ENCODE assay signal across 26 cellular contexts in the genomic region with DNA sequence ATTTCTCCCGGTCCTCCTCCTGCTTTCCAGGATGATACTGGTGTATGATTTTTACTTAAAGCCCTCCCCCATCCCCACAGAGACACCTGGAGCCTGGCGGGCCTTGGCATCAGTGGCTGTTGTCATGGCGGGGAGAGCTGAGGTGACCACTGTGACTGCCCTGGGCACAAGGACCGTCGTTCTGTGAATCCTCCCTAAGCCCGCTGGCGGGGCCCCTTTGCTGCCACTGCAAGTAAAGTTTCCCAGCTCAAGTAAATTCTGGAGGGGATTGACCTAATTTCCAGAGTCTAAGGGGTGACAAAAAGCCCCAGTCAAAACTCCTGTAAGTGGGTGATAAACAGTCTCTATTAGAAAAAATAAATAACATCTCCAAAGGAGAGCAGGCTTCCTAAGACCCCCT.
"Had no signal": no experiment of that assay in that cellular context is flagged by ENCODE, and none has a peak within 500 bp of the region (broad histone marks: within the 10 kb centered on the region; RNA-seq: fewer than 3 reads in every experiment).

No MANE protein-coding gene starts in this region.

- DNase-seq: activated CD4-positive, alpha-beta memory T cell treated with anti-CD3 and anti-CD28 coated beads for 36 hours; activated CD4-positive, alpha-beta T cell treated with anti-CD3 and anti-CD28 coated beads, Interleukin-2, amount 10 ng/mL, durations not matched to agents 24 days and 14 days; activated CD8-positive, alpha-beta memory T cell treated with anti-CD3 and anti-CD28 coated beads, Interleukin-2, amount 50 U/mL, for 4 hours; activated effector memory CD4-positive, alpha-beta T cell treated with anti-CD3 and anti-CD28 coated beads, Interleukin-2, amount 50 U/mL, for 16 hours; activated naive CD4-positive, alpha-beta T cell treated with anti-CD3 and anti-CD28 coated beads for 36 hours; activated naive CD8-positive, alpha-beta T cell treated with anti-CD3 and anti-CD28 coated beads for 36 hours; activated T-cell treated with anti-CD3 and anti-CD28 coated beads, Interleukin-2, amount 50 U/mL, for 1 hour; adrenal gland; central memory CD4-positive, alpha-beta T cell; gastrocnemius medialis; glutamatergic neuron; left cardiac atrium; left ventricle myocardium superior; naive B cell; nephron progenitor cell; right lobe of liver; stimulated activated CD4-positive, alpha-beta T cell treated with anti-CD3 and anti-CD28 coated beads, Interleukin-2, amount 100 ng/mL, for 48 hours; stimulated activated naive CD4-positive, alpha-beta T cell treated with Interleukin-2 at 50 U/mL for 16 hours; testis; uterus had no signal

- H3K4me1 Mint-ChIP-seq: activated CD4-positive, alpha-beta T cell treated with anti-CD3 and anti-CD28 coated beads, Interleukin-2, amount 10 ng/mL, durations not matched to agents 24 days and 14 days; naive B cell had no signal

- H3K27me3 ChIP-seq: gastrocnemius medialis, testis had no signal

- H3K9me3 Mint-ChIP-seq: activated CD4-positive, alpha-beta T cell treated with anti-CD3 and anti-CD28 coated beads, Interleukin-2, amount 10 ng/mL, durations not matched to agents 24 days and 14 days; activated T-helper 1 cell treated with anti-CD3 and anti-CD28 coated beads, Interleukin-12 subunit alpha, Interleukin-12 subunit beta, Interleukin-2, Interleukin-4 antibody, amounts not matched to agents 30 ng/mL and 10 ng/mL and 1 ng/mL, durations not matched to agents 14 hours and 24 hours and 36 hours; type B pancreatic cell had no signal

- ATAC-seq: activated CD4-positive, CD25-positive, alpha-beta regulatory T cell treated with anti-CD3 and anti-CD28 coated beads, Interleukin-2, amount 50 U/mL, for 24 hours; gastrocnemius medialis; left cardiac atrium; left ventricle myocardium superior; right lobe of liver had no signal

- H3K27ac ChIP-seq: adrenal gland, breast epithelium, gastrocnemius medialis, neutrophil, right lobe of liver, testis, uterus had no signal

- H3K9me3 ChIP-seq: adrenal gland, gastrocnemius medialis, neutrophil, right lobe of liver, testis, uterus had no signal

- H3K4me3 ChIP-seq: adrenal gland, breast epithelium, gastrocnemius medialis, right lobe of liver, testis, uterus had no signal

- H3K36me3 ChIP-seq: adrenal gland, breast epithelium, gastrocnemius medialis, neutrophil, right lobe of liver, uterus had no signal

- H3K27ac Mint-ChIP-seq: activated CD4-positive, alpha-beta memory T cell treated with anti-CD3 and anti-CD28 coated beads for 36 hours; activated CD4-positive, alpha-beta T cell treated with anti-CD3 and anti-CD28 coated beads, Interleukin-2, amount 10 ng/mL, durations not matched to agents 24 days and 14 days; activated naive CD4-positive, alpha-beta T cell treated with anti-CD3 and anti-CD28 coated beads for 36 hours; activated naive CD8-positive, alpha-beta T cell treated with anti-CD3 and anti-CD28 coated beads for 36 hours; activated T-helper 1 cell treated with anti-CD3 and anti-CD28 coated beads, Interleukin-12 subunit alpha, Interleukin-12 subunit beta, Interleukin-2, Interleukin-4 antibody, amounts not matched to agents 30 ng/mL and 10 ng/mL and 1 ng/mL, durations not matched to agents 14 hours and 24 hours and 36 hours; naive B cell; nephron progenitor cell; type B pancreatic cell had no signal

- H3K4me1 ChIP-seq: adrenal gland, breast epithelium, uterus had no signal

- H3K36me3 Mint-ChIP-seq: activated CD4-positive, alpha-beta memory T cell treated with anti-CD3 and anti-CD28 coated beads for 36 hours; activated naive CD8-positive, alpha-beta T cell treated with anti-CD3 and anti-CD28 coated beads for 36 hours; naive B cell; type B pancreatic cell had no signal

- FAIRE-seq: keratinocyte had no signal

- H3K4me3 Mint-ChIP-seq: activated CD4-positive, alpha-beta memory T cell treated with anti-CD3 and anti-CD28 coated beads for 36 hours; activated CD4-positive, alpha-beta T cell treated with anti-CD3 and anti-CD28 coated beads, Interleukin-2, amount 10 ng/mL, durations not matched to agents 24 days and 14 days; activated naive CD4-positive, alpha-beta T cell treated with anti-CD3 and anti-CD28 coated beads for 36 hours; activated naive CD8-positive, alpha-beta T cell treated with anti-CD3 and anti-CD28 coated beads for 36 hours; activated T-helper 1 cell treated with anti-CD3 and anti-CD28 coated beads, Interleukin-12 subunit alpha, Interleukin-12 subunit beta, Interleukin-2, Interleukin-4 antibody, amounts not matched to agents 30 ng/mL and 10 ng/mL and 1 ng/mL, durations not matched to agents 14 hours and 24 hours and 36 hours; naive B cell; nephron progenitor cell; type B pancreatic cell had no signal
